In the genomic region with DNA sequence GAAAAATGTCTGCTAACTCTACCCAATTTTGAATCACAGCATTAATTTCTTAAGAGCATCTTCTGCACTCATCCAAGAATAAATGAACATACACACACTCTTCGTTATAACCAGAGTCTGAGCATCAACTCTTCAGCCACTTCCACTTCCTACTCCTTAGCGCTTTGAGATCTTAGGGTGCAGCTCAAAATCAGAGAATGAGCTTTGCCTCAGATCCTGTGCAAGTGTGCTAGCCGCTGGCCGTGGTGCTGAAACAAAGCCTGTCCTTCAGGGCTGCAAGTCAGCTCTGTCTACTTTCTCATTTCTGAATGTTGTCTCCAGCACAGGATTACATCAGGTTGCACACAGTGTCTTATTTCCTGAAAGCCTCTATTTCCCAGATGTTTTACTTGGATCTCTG, we compare ENCODE assay signal across 9 cellular contexts.
DNase-seq lines count a peak whose midpoint lies in the region; ATAC-seq, FAIRE-seq and TF ChIP-seq lines count a peak whose summit lies in the region.
"Had no signal": no experiment of that assay in that cellular context is flagged by ENCODE, and none has a peak within 500 bp of the region (broad histone marks: within the 10 kb centered on the region; RNA-seq: fewer than 3 reads in every experiment).

No MANE protein-coding gene starts in this region.

- no peaks in the 10 kb centered on the region for H3K4me1 Mint-ChIP-seq in GM23338

- DNase-seq in GM23338 (ENCODE audit: low spot score) (peak; percentile 82), NCI-H226 (peak; percentile 28), choroid plexus epithelial cell (ENCODE audit: low read depth) (peak; percentile 49), neuronal stem cell (ENCODE audit: low spot score) (peak; percentile 76), D721Med (ENCODE audit: insufficient read length, low spot score) (no peak)

- no peak overlapping the region for H2BK120ac ChIP-seq in neuronal stem cell (ENCODE audit: low read depth, low read length)

- H3K4me2 ChIP-seq in GM23338 (no peak overlapping the region), neuronal stem cell (ENCODE audit: insufficient read depth, low read length, poor library complexity, severe bottlenecking) (no peak overlapping the region)

- WGBS in neuronal stem cell (ENCODE audit: extremely low coverage in 2 of 2, insufficient read length in 2 of 2, insufficient replicate concordance in 1 of 2), 2 donors, result no CpG with 5 or more reads among the region's 4 CpGs

- no peak overlapping the region for H3K23ac ChIP-seq in neuronal stem cell (ENCODE audit: low read depth, low read length, poor library complexity)

- no peak overlapping the region for H3K4me3 ChIP-seq in GM23338
- no peak overlapping the region for H3K4me3 ChIP-seq in choroid plexus epithelial cell (ENCODE audit: low read depth, low read length)
- no peak overlapping the region for H3K4me3 ChIP-seq in neuronal stem cell (ENCODE audit: low read length in 2 of 2)

- H2BK15ac ChIP-seq in neuronal stem cell (ENCODE audit: low read length), result no peak overlapping the region

- peaks cover 2% of the 10 kb centered on the region in 2 donors for H3K9me3 ChIP-seq in neuronal stem cell (replicated peaks in 1 of 2; ENCODE audit: control insufficient read depth in 2 of 2, insufficient read depth in 1 of 2, low read depth in 1 of 2, low read length in 2 of 2)

- H3K27me3 ChIP-seq in GM23338 (ENCODE audit: insufficient read depth) (no peaks in the 10 kb centered on the region), neuronal stem cell (ENCODE audit: control insufficient read depth in 3 of 3, insufficient read depth in 3 of 3, low read depth in 1 of 3, low read length in 3 of 3) (no peaks in the 10 kb centered on the region)

- no peaks in the 10 kb centered on the region for H3K36me3 Mint-ChIP-seq in GM23338 (ENCODE audit: low read depth)

- H3K4me3 Mint-ChIP-seq in GM23338, result no peak overlapping the region

- no peak overlapping the region for H3K18ac ChIP-seq in neuronal stem cell (ENCODE audit: low read length)

- ATAC-seq in GM23338, result peak; percentile 76
- ATAC-seq in HG03432 (IDR thresholded peaks at IDR 0.05; ENCODE audit: unreplicated experiment), result no peak
- no peak for ATAC-seq in HG03442 (IDR thresholded peaks at IDR 0.05; ENCODE audit: unreplicated experiment)
- ATAC-seq: Panc1 had no signal

- no peak overlapping the region for H2BK12ac ChIP-seq in neuronal stem cell (ENCODE audit: low read length)

- no peak overlapping the region for H4K8ac ChIP-seq in neuronal stem cell (ENCODE audit: low read depth, low read length)

- no peaks in the 10 kb centered on the region for H3K9me2 ChIP-seq in GM23338 (ENCODE audit: insufficient read depth)

- H3K36me3 ChIP-seq in GM23338 (ENCODE audit: insufficient read depth) (no peaks in the 10 kb centered on the region), neuronal stem cell (replicated peaks in 1 of 2; ENCODE audit: control insufficient read depth in 2 of 2, insufficient read depth in 2 of 2, low read length in 2 of 2) (no peaks in the 10 kb centered on the region)

- no peak overlapping the region for H3K14ac ChIP-seq in neuronal stem cell (ENCODE audit: low read length)

- peaks cover 7% of the 10 kb centered on the region for H3K9me3 Mint-ChIP-seq in GM23338

- no peak overlapping the region for H2BK5ac ChIP-seq in neuronal stem cell (ENCODE audit: low read length)

- H3K4ac ChIP-seq in neuronal stem cell (ENCODE audit: low read length), result no peak overlapping the region

- H3K79me1 ChIP-seq in neuronal stem cell (ENCODE audit: low read depth, low read length), result no peaks in the 10 kb centered on the region

- no peak overlapping the region for H3K9ac ChIP-seq in neuronal stem cell (ENCODE audit: low read depth, low read length, poor library complexity)
- H3K9ac ChIP-seq: parathyroid adenoma had no signal

- H3F3A ChIP-seq in GM23338 (replicated peaks; ENCODE audit: low read depth), result no peaks in the 10 kb centered on the region

- H3K27me3 Mint-ChIP-seq in GM23338 (ENCODE audit: insufficient read depth, low read depth, poor library complexity), result peaks cover 2% of the 10 kb centered on the region

- H2AK5ac ChIP-seq in neuronal stem cell (ENCODE audit: low read depth, low read length), result no peak overlapping the region

- no peaks in the 10 kb centered on the region for H3K79me2 ChIP-seq in GM23338 (replicated peaks; ENCODE audit: insufficient read depth)
- H3K79me2 ChIP-seq: parathyroid adenoma had no signal

- H2AFZ ChIP-seq in GM23338 (no peak overlapping the region), neuronal stem cell (ENCODE audit: low read length) (no peak overlapping the region)
- H2AFZ ChIP-seq: parathyroid adenoma had no signal

- TF ChIP-seq CTCF in GM23338 (conservative IDR thresholded peaks at IDR 0.05; ENCODE audit: low read depth in 2 of 2) (no peak), choroid plexus epithelial cell (conservative IDR thresholded peaks at IDR 0.05; ENCODE audit: low read depth, low read length) (no peak), D721Med (IDR thresholded peaks at IDR 0.05; ENCODE audit: insufficient read depth, missing control alignments) (no peak)

- H3K27ac Mint-ChIP-seq in GM23338, result no peak overlapping the region

- FAIRE-seq in D721Med (lab: Jason Lieb, UNC), result no peak

- no peak overlapping the region for H3K27ac ChIP-seq in GM23338 (ENCODE audit: low read depth)
- H3K27ac ChIP-seq in neuronal stem cell (replicated peaks; ENCODE audit: low read length), result no peak overlapping the region
- H3K27ac ChIP-seq: parathyroid adenoma had no signal

- H4K91ac ChIP-seq in neuronal stem cell (ENCODE audit: low read depth, low read length, poor library complexity), result no peak overlapping the region

- H3K4me1 ChIP-seq in GM23338 (ENCODE audit: insufficient read depth), result no peaks in the 10 kb centered on the region
- no peaks in the 10 kb centered on the region for H3K4me1 ChIP-seq in neuronal stem cell (ENCODE audit: control insufficient read depth in 2 of 2, insufficient read depth in 1 of 2, low read depth in 1 of 2, low read length in 2 of 2)
- H3K4me1 ChIP-seq: parathyroid adenoma had no signal

- no peaks in the 10 kb centered on the region for H4K20me1 ChIP-seq in GM23338 (replicated peaks; ENCODE audit: insufficient read depth)

TF ChIP-seq in GM23338, 12 proteins besides CTCF, POLR2A, EP300 and RAD21:
- TF ChIP-seq, protein P1, sequence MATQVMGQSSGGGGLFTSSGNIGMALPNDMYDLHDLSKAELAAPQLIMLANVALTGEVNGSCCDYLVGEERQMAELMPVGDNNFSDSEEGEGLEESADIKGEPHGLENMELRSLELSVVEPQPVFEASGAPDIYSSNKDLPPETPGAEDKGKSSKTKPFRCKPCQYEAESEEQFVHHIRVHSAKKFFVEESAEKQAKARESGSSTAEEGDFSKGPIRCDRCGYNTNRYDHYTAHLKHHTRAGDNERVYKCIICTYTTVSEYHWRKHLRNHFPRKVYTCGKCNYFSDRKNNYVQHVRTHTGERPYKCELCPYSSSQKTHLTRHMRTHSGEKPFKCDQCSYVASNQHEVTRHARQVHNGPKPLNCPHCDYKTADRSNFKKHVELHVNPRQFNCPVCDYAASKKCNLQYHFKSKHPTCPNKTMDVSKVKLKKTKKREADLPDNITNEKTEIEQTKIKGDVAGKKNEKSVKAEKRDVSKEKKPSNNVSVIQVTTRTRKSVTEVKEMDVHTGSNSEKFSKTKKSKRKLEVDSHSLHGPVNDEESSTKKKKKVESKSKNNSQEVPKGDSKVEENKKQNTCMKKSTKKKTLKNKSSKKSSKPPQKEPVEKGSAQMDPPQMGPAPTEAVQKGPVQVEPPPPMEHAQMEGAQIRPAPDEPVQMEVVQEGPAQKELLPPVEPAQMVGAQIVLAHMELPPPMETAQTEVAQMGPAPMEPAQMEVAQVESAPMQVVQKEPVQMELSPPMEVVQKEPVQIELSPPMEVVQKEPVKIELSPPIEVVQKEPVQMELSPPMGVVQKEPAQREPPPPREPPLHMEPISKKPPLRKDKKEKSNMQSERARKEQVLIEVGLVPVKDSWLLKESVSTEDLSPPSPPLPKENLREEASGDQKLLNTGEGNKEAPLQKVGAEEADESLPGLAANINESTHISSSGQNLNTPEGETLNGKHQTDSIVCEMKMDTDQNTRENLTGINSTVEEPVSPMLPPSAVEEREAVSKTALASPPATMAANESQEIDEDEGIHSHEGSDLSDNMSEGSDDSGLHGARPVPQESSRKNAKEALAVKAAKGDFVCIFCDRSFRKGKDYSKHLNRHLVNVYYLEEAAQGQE (IDR thresholded peaks at IDR 0.05; ENCODE audit: unreplicated experiment), result peak; percentile 93
- TF ChIP-seq NANOG (IDR thresholded peaks at IDR 0.05; ENCODE audit: borderline replicate concordance) (no peak), EZH2 (IDR thresholded peaks at IDR 0.05; ENCODE audit: low read depth, unreplicated experiment) (no peak), EZH2phosphoT487 (IDR thresholded peaks at IDR 0.05; ENCODE audit: unreplicated experiment) (no peak), ZNF114 (CRISPR knock-in tag; IDR thresholded peaks at IDR 0.05) (no peak)
